9 cellular contexts compared by ENCODE assay signal in the genomic region with DNA sequence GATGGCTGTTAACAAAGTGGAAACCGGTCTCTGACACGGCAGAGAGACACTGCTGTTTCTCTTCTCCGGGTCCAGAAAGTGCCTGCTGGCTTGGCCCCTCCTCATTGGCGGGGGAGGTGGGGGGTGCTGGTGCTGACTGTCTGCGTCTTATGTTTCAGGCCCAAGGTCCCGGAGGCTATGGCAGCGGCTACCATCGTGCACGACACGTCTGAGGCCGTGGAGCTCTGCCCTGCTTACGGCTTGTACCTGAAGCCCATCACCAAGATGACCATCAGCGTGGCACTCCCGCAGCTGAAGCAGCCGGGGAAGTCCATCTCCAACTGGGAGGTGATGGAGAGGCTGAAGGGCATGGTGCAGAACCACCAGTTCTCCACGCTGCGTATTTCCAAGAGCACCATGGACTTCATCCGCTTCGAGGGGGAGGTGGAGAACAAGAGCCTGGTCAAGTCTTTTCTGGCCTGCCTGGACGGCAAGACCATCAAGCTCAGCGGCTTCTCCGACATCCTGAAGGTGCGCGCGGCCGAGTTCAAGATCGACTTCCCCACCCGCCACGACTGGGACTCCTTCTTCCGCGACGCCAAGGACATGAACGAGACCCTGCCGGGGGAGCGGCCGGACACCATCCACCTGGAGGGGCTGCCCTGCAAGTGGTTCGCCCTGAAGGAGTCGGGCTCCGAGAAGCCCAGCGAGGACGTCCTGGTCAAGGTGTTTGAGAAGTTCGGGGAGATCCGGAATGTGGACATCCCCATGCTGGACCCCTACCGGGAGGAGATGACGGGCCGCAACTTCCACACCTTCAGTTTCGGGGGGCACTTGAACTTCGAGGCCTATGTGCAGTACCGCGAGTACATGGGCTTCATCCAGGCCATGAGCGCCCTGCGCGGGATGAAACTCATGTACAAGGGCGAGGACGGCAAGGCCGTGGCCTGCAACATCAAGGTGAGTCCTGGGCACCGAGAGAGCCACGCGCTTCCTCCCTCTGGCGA. TPM values are rescaled to one million over a fixed set of nuclear protein-coding genes. Genes with fewer than 3 reads are reported as not detected.
A peak's percentile ranks its signal among the peaks of the same experiment; 100 is the strongest.
DNase-seq lines count a peak whose midpoint lies in the region; ATAC-seq lines count a peak whose summit lies in the region.
"Had no signal": no experiment of that assay in that cellular context is flagged by ENCODE, and none has a peak within 500 bp of the region (broad histone marks: within the 10 kb centered on the region; RNA-seq: fewer than 3 reads in every experiment).

No MANE protein-coding gene starts in this region.

- H3K9me3 Mint-ChIP-seq in activated CD4-positive, alpha-beta T cell treated with anti-CD3 and anti-CD28 coated beads for 36 hours (ENCODE audit: low read depth): no peaks in the 10 kb centered on the region
- no peaks in the 10 kb centered on the region for H3K9me3 Mint-ChIP-seq in activated T-cell treated with anti-CD3 and anti-CD28 coated beads, Interleukin-2, amount 50 U/mL, for 72 hours

- no peak for ATAC-seq in activated CD4-positive, alpha-beta T cell treated with anti-CD3 and anti-CD28 coated beads for 36 hours
- no peak for ATAC-seq in activated T-cell treated with anti-CD3 and anti-CD28 coated beads, Interleukin-2, amount 50 U/mL, for 72 hours (replicated peaks in 1 of 2)
- no peak for ATAC-seq in HG02623 (IDR thresholded peaks at IDR 0.05; ENCODE audit: unreplicated experiment)

- no peaks in the 10 kb centered on the region for H3K9me3 ChIP-seq in iPS-18c (ENCODE audit: control insufficient read depth, insufficient read depth, low read length)
- H3K9me3 ChIP-seq: SJCRH30 had no signal

- CTCF ChIA-PET in activated CD4-positive, alpha-beta T cell treated with anti-CD3 and anti-CD28 coated beads for 36 hours (lab: Charles Lee): no interaction called here

- intact Hi-C loops in activated CD4-positive, alpha-beta T cell treated with anti-CD3 and anti-CD28 coated beads for 36 hours (cut with DNase I, micrococcal nuclease): loop anchor here in 1 of 2 experiments (5.0 kb wide), 1 partner anchor 64 kb away; no protein-coding TSS in a partner anchor

- peaks cover 46% of the 10 kb centered on the region for H3K36me3 Mint-ChIP-seq in activated CD4-positive, alpha-beta T cell treated with anti-CD3 and anti-CD28 coated beads for 36 hours (ENCODE audit: low read depth)
- peaks cover 11 to 20% of the 10 kb centered on the region in 2 donors for H3K36me3 Mint-ChIP-seq in activated T-cell treated with anti-CD3 and anti-CD28 coated beads, Interleukin-2, amount 50 U/mL, for 72 hours (ENCODE audit: insufficient read depth in 2 of 2)

- H3K4me3 Mint-ChIP-seq in activated CD4-positive, alpha-beta T cell treated with anti-CD3 and anti-CD28 coated beads for 36 hours: peak overlapping the region; percentile 91
- peak overlapping the region; percentile 92 to 97 for H3K4me3 Mint-ChIP-seq in activated T-cell treated with anti-CD3 and anti-CD28 coated beads, Interleukin-2, amount 50 U/mL, for 72 hours

- H3K4me3 ChIP-seq in iPS-18c (ENCODE audit: insufficient read depth, low read depth, low read length): peak overlapping the region; percentile 83; the same call in 1 of the 2 replicates

- H3K27ac Mint-ChIP-seq in activated CD4-positive, alpha-beta T cell treated with anti-CD3 and anti-CD28 coated beads for 36 hours: peak overlapping the region; percentile 83
- H3K27ac Mint-ChIP-seq in activated T-cell treated with anti-CD3 and anti-CD28 coated beads, Interleukin-2, amount 50 U/mL, for 72 hours: peak overlapping the region; percentile 94

- peaks cover 26% of the 10 kb centered on the region for H3K4me1 Mint-ChIP-seq in activated CD4-positive, alpha-beta T cell treated with anti-CD3 and anti-CD28 coated beads for 36 hours
- H3K4me1 Mint-ChIP-seq in activated T-cell treated with anti-CD3 and anti-CD28 coated beads, Interleukin-2, amount 50 U/mL, for 72 hours (ENCODE audit: low read depth): peaks cover 30% of the 10 kb centered on the region

- POLR2A ChIA-PET in activated CD4-positive, alpha-beta T cell treated with anti-CD3 and anti-CD28 coated beads for 36 hours (lab: Charles Lee): no interaction called here

- no peak for DNase-seq in activated CD4-positive, alpha-beta T cell treated with anti-CD3 and anti-CD28 coated beads for 36 hours
- no peak for DNase-seq in activated CD4-positive, alpha-beta T cell treated with anti-CD3 and anti-CD28 coated beads for 48 hours
- no peak for DNase-seq in activated T-cell treated with anti-CD3 and anti-CD28 coated beads, Interleukin-2, amount 50 U/mL, for 72 hours
- DNase-seq in stimulated activated CD8-positive, alpha-beta memory T cell treated with anti-CD3 and anti-CD28 coated beads, Interleukin-4, amount 100 ng/mL, for 48 hours: peak; percentile 21
- DNase-seq in T1000 (lab: John Stamatoyannopoulos, UW) (no peak), NCI-H187 (lab: John Stamatoyannopoulos, UW) (no peak)

- H3K27me3 Mint-ChIP-seq in activated CD4-positive, alpha-beta T cell treated with anti-CD3 and anti-CD28 coated beads for 36 hours: no peaks in the 10 kb centered on the region
- H3K27me3 Mint-ChIP-seq in activated T-cell treated with anti-CD3 and anti-CD28 coated beads, Interleukin-2, amount 50 U/mL, for 72 hours (ENCODE audit: low read depth): no peaks in the 10 kb centered on the region

RNA-seq across cellular contexts. Expression of gene AKAP17A, which starts 2.2 kb away (rescaled TPM):
- 10 to 100 TPM; 49.7 to 51.2 TPM for total RNA-seq in activated CD4-positive, alpha-beta T cell treated with anti-CD3 and anti-CD28 coated beads for 36 hours
- total RNA-seq in activated T-cell treated with anti-CD3 and anti-CD28 coated beads, Interleukin-2, amount 50 U/mL, for 72 hours: 10 to 100 TPM; 71.6 to 73.9 TPM

RNA-seq across cellular contexts. Expression of gene ASMT, which starts 21.3 kb away (rescaled TPM):
- under 1 TPM; 0.51 to 0.82 TPM for total RNA-seq in activated CD4-positive, alpha-beta T cell treated with anti-CD3 and anti-CD28 coated beads for 36 hours
- under 1 TPM; 0.21 to 0.70 TPM for total RNA-seq in activated T-cell treated with anti-CD3 and anti-CD28 coated beads, Interleukin-2, amount 50 U/mL, for 72 hours
- total RNA-seq: SJCRH30 had no signal

RNA-seq across cellular contexts. Expression of gene P2RY8, which starts 56.6 kb away (rescaled TPM):
- 10 to 100 TPM; 19.8 to 21.2 TPM for total RNA-seq in activated CD4-positive, alpha-beta T cell treated with anti-CD3 and anti-CD28 coated beads for 36 hours
- 10 to 100 TPM; 40.1 to 45.7 TPM for total RNA-seq in activated T-cell treated with anti-CD3 and anti-CD28 coated beads, Interleukin-2, amount 50 U/mL, for 72 hours
